24 cellular contexts compared by ENCODE assay signal in the genomic region with DNA sequence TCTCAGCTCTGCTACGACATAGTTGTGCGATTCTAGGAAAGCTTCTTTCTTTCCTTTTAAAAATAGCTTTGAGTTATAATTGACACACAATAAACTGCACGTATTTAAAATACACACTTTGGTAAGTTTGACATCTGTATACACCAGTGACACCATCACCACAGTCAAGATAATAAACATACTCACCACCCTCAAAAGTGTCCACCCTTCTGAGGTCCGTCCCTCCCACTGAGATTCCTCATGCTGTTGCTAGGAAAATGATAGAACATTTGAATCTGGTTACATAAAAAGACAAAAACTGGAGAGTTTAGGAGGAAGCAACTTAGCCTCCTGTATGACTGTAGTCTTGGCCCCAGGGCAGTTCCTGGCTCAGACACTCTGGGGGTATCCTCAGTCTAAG. TPM values are rescaled to one million over a fixed set of nuclear protein-coding genes. Genes with fewer than 3 reads are reported as not detected.
"Had no signal": no experiment of that assay in that cellular context is flagged by ENCODE, and none has a peak within 500 bp of the region (broad histone marks: within the 10 kb centered on the region; RNA-seq: fewer than 3 reads in every experiment).

No MANE protein-coding gene starts in this region.

- ATAC-seq: gastroesophageal sphincter had no signal

- H3K27ac Mint-ChIP-seq: activated CD8-positive, alpha-beta T cell treated with anti-CD3 and anti-CD28 coated beads, Interleukin-2, amount 10 ng/mL, durations not matched to agents 7 days and 5 days; activated naive CD4-positive, alpha-beta T cell treated with anti-CD3 and anti-CD28 coated beads, Interleukin-2, amount 50 U/mL, for 24 hours; dendritic cell treated with granulocyte-macrophage colony-stimulating factor and Interleukin-4, amounts not matched to agents 40 ng/mL and 50 ng/mL, for 4 days; neural progenitor cell; stimulated activated effector memory CD8-positive, alpha-beta T cell treated with anti-CD3 and anti-CD28 coated beads, Interleukin-12 subunit alpha, Interleukin-12 subunit beta, amount 100 ng/mL, for 72 hours; T-helper 1 cell treated with Interleukin-12 subunit alpha and Interleukin-12 subunit beta and Interleukin-4 antibody, amounts not matched to agents 30 μg/mL and 1 μg/mL, for 36 hours; WTC11 had no signal

- H3K9ac ChIP-seq: neural progenitor cell had no signal

- H3K4me1 Mint-ChIP-seq: activated naive CD4-positive, alpha-beta T cell treated with anti-CD3 and anti-CD28 coated beads, Interleukin-2, amount 50 U/mL, for 24 hours; stimulated activated effector memory CD8-positive, alpha-beta T cell treated with anti-CD3 and anti-CD28 coated beads, Interleukin-12 subunit alpha, Interleukin-12 subunit beta, amount 100 ng/mL, for 72 hours had no signal

- FAIRE-seq: islet of Langerhans had no signal

- H3K27me3 Mint-ChIP-seq: activated naive CD4-positive, alpha-beta T cell treated with anti-CD3 and anti-CD28 coated beads, Interleukin-2, amount 50 U/mL, for 24 hours; dendritic cell treated with granulocyte-macrophage colony-stimulating factor and Interleukin-4, amounts not matched to agents 40 ng/mL and 50 ng/mL, for 4 days had no signal

- H3K9me3 ChIP-seq: gastroesophageal sphincter, ovary, sigmoid colon had no signal

- H3K4me3 ChIP-seq: gastroesophageal sphincter, lung, neural progenitor cell, ovary, sigmoid colon had no signal

- H3K27ac ChIP-seq: brain microvascular endothelial cell, epithelial cell of prostate, gastroesophageal sphincter, neural progenitor cell, ovary, sigmoid colon had no signal

- H3K4me2 ChIP-seq: neural progenitor cell had no signal

- DNase-seq: activated CD4-positive, alpha-beta T cell treated with anti-CD3 and anti-CD28 coated beads for 4 hours; activated CD8-positive, alpha-beta memory T cell treated with anti-CD3 and anti-CD28 coated beads, Interleukin-2, amount 50 U/mL, for 4 hours; activated CD8-positive, alpha-beta T cell treated with anti-CD3 and anti-CD28 coated beads, Interleukin-2, amount 10 ng/mL, durations not matched to agents 7 days and 5 days; activated effector memory CD4-positive, alpha-beta T cell treated with anti-CD3 and anti-CD28 coated beads, Interleukin-2, amount 50 U/mL, for 16 hours; activated T-cell treated with anti-CD3 and anti-CD28 coated beads, Interleukin-2, amount 50 U/mL, for 48 hours; amniotic stem cell; brain microvascular endothelial cell; effector memory CD4-positive, alpha-beta T cell; left colon; midbrain; ovary; sigmoid colon; stimulated activated CD4-positive, alpha-beta T cell treated with anti-CD3 and anti-CD28 coated beads, Interleukin-1b, Interleukin-23, amount 100 ng/mL, for 48 hours had no signal

- H2AFZ ChIP-seq: neural progenitor cell had no signal

- H3K4me1 ChIP-seq: gastroesophageal sphincter, neural progenitor cell, sigmoid colon had no signal

- H3K36me3 Mint-ChIP-seq: activated naive CD4-positive, alpha-beta T cell treated with anti-CD3 and anti-CD28 coated beads, Interleukin-2, amount 50 U/mL, for 24 hours; neural progenitor cell; stimulated activated effector memory CD8-positive, alpha-beta T cell treated with anti-CD3 and anti-CD28 coated beads, Interleukin-12 subunit alpha, Interleukin-12 subunit beta, amount 100 ng/mL, for 72 hours; WTC11 had no signal

- H3K9me3 Mint-ChIP-seq: activated naive CD4-positive, alpha-beta T cell treated with anti-CD3 and anti-CD28 coated beads, Interleukin-2, amount 50 U/mL, for 24 hours; dendritic cell treated with granulocyte-macrophage colony-stimulating factor and Interleukin-4, amounts not matched to agents 40 ng/mL and 50 ng/mL, for 4 days; neural progenitor cell; stimulated activated effector memory CD8-positive, alpha-beta T cell treated with anti-CD3 and anti-CD28 coated beads, Interleukin-12 subunit alpha, Interleukin-12 subunit beta, amount 100 ng/mL, for 72 hours; T-helper 1 cell treated with Interleukin-12 subunit alpha and Interleukin-12 subunit beta and Interleukin-4 antibody, amounts not matched to agents 30 μg/mL and 1 μg/mL, for 36 hours had no signal

- H3K27me3 ChIP-seq: brain microvascular endothelial cell, gastroesophageal sphincter, neural progenitor cell, ovary, sigmoid colon had no signal

- H3K4me3 Mint-ChIP-seq: activated CD8-positive, alpha-beta T cell treated with anti-CD3 and anti-CD28 coated beads, Interleukin-2, amount 10 ng/mL, durations not matched to agents 7 days and 5 days; activated naive CD4-positive, alpha-beta T cell treated with anti-CD3 and anti-CD28 coated beads, Interleukin-2, amount 50 U/mL, for 24 hours; dendritic cell treated with granulocyte-macrophage colony-stimulating factor and Interleukin-4, amounts not matched to agents 40 ng/mL and 50 ng/mL, for 4 days; neural progenitor cell; stimulated activated effector memory CD8-positive, alpha-beta T cell treated with anti-CD3 and anti-CD28 coated beads, Interleukin-12 subunit alpha, Interleukin-12 subunit beta, amount 100 ng/mL, for 72 hours; T-helper 1 cell treated with Interleukin-12 subunit alpha and Interleukin-12 subunit beta and Interleukin-4 antibody, amounts not matched to agents 30 μg/mL and 1 μg/mL, for 36 hours; WTC11 had no signal

- H3K36me3 ChIP-seq: brain microvascular endothelial cell, gastroesophageal sphincter, neural progenitor cell, ovary, sigmoid colon had no signal

RNA-seq across cellular contexts. Expression of a gene that starts 17.2 kb away (rescaled TPM):
- total RNA-seq: gastroesophageal sphincter, sigmoid colon, ureter, WTC11 had no signal
